Comparison of ENCODE assay signal across 1 cellular context in the genomic region with DNA sequence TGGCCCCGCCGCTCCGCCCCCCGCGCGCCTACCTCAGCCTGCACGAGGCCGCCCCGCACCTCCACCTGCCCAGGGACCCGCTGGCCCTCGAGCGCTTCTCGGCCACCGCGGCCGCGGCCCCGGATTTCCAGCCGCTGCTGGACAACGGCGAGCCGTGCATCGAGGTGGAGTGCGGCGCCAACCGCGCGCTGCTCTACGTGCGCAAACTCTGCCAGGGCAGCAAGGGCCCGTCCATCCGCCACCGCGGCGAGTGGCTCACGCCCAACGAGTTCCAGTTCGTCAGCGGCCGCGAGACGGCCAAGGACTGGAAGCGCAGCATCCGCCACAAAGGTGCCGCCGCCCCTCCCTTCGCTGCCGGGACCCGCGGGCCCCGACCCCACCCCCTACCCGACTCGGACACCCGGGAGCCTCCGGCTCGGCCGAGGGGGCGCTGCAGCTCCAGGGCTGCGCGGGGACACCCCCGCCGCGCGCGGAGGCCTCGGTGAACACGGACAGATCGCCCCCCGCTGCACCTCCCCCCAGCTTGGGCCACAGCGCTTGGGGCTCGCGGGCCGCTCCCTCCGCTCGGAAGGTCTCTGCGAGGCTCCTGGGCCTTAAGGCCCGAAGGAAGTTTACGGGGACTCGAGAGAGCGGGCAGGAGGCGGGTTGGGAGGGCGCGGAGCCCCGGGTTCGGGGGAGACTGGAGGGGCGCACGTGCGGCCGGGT.
TF ChIP-seq lines count a peak whose summit lies in the region.

No MANE protein-coding gene starts in this region.

TF ChIP-seq in K562, 482 proteins besides CTCF, POLR2A, EP300 and RAD21 (continued from another document and continues in another):
- TF ChIP-seq, protein P1, sequence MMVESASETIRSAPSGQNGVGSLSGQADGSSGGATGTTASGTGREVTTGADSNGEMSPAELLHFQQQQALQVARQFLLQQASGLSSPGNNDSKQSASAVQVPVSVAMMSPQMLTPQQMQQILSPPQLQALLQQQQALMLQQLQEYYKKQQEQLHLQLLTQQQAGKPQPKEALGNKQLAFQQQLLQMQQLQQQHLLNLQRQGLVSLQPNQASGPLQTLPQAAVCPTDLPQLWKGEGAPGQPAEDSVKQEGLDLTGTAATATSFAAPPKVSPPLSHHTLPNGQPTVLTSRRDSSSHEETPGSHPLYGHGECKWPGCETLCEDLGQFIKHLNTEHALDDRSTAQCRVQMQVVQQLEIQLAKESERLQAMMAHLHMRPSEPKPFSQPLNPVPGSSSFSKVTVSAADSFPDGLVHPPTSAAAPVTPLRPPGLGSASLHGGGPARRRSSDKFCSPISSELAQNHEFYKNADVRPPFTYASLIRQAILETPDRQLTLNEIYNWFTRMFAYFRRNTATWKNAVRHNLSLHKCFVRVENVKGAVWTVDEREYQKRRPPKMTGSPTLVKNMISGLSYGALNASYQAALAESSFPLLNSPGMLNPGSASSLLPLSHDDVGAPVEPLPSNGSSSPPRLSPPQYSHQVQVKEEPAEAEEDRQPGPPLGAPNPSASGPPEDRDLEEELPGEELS (CRISPR knock-in tag; IDR thresholded peaks at IDR 0.05; ENCODE audit: borderline replicate concordance): no peak
- TF ChIP-seq ZNF253 (CRISPR knock-in tag; conservative IDR thresholded peaks at IDR 0.05) (no peak), DDX20 (tag; IDR thresholded peaks at IDR 0.05; ENCODE audit: low read depth) (no peak), MAFK (IDR thresholded peaks at IDR 0.05; ENCODE audit: low read length) (no peak), RBM14 (IDR thresholded peaks at IDR 0.05; ENCODE audit: borderline replicate concordance, insufficient read depth, low read depth, low read length) (no peak), FOS (IDR thresholded peaks at IDR 0.05; ENCODE audit: extremely low read depth, insufficient read length) (no peak), EZH2 (IDR thresholded peaks at IDR 0.05; ENCODE audit: borderline replicate concordance, low read depth, low read length) (peak; percentile 91; the same call in 1 of the 2 replicates), CAMTA2 (CRISPR knock-in tag; conservative IDR thresholded peaks at IDR 0.05) (no peak), GTF2F1 (IDR thresholded peaks at IDR 0.05; ENCODE audit: low read depth, low read length) (no peak), MTA2 (IDR thresholded peaks at IDR 0.05; ENCODE audit: low read depth) (no peak), RBFOX2 (IDR thresholded peaks at IDR 0.05; ENCODE audit: low read depth, low read length) (peak; percentile 25; the same call in 1 of the 2 replicates), ZNF12 (CRISPR knock-in tag; IDR thresholded peaks at IDR 0.05) (no peak), RB1 (IDR thresholded peaks at IDR 0.05; ENCODE audit: low read depth) (0 out of 2 replicates have a peak, but pooled peaks have one; percentile 35), ZNF3 (CRISPR knock-in tag; IDR thresholded peaks at IDR 0.05) (no peak), MYC (IDR thresholded peaks at IDR 0.05; ENCODE audit: low read depth, low read length) (0 out of 2 replicates have a peak, but pooled peaks have one; percentile 17), MYC (CRISPR knock-in tag; IDR thresholded peaks at IDR 0.05; ENCODE audit: borderline replicate concordance, low read depth) (no peak), NRF1 (conservative IDR thresholded peaks at IDR 0.05 in 1 of 2, IDR thresholded peaks at IDR 0.05 in 1 of 2) (peak; percentile 44 to 51; a peak in 2 of 4 replicates), ERF (CRISPR knock-in tag; IDR thresholded peaks at IDR 0.05) (no peak), MYBL2 (IDR thresholded peaks at IDR 0.05; ENCODE audit: low read depth) (no peak), MYBL2 (CRISPR knock-in tag; IDR thresholded peaks at IDR 0.05; ENCODE audit: borderline replicate concordance) (no peak), JUND (IDR thresholded peaks at IDR 0.05; ENCODE audit: borderline replicate concordance, low read depth, low read length) (no peak), JUND (tag; IDR thresholded peaks at IDR 0.05; ENCODE audit: borderline replicate concordance, low read depth, low read length) (no peak), GATA2 (CRISPR knock-in tag; IDR thresholded peaks at IDR 0.05) (no peak), NONO (IDR thresholded peaks at IDR 0.05; ENCODE audit: low read depth in 2 of 2, low read length in 1 of 2) (no peak), CCNT2 (IDR thresholded peaks at IDR 0.05; ENCODE audit: borderline replicate concordance, extremely low read depth, insufficient read length, low read depth, low read length) (peak; percentile 21), MAFG (tag; conservative IDR thresholded peaks at IDR 0.05) (no peak), KLF13 (tag; IDR thresholded peaks at IDR 0.05; ENCODE audit: borderline replicate concordance, low read depth) (no peak), ARID1B (IDR thresholded peaks at IDR 0.05) (no peak), BDP1 (IDR thresholded peaks at IDR 0.05; ENCODE audit: insufficient read depth, insufficient read length) (no peak), DIDO1 (tag; IDR thresholded peaks at IDR 0.05; ENCODE audit: low read depth) (no peak), ZNF76 (CRISPR knock-in tag; IDR thresholded peaks at IDR 0.05; ENCODE audit: borderline replicate concordance) (no peak), YY1 (IDR thresholded peaks at IDR 0.05; ENCODE audit: borderline replicate concordance in 1 of 3, control insufficient read depth in 1 of 3, extremely low read depth in 1 of 3, insufficient read depth in 3 of 3, insufficient read length in 1 of 3, insufficient replicate concordance in 2 of 3, low read depth in 1 of 3, low read length in 2 of 3) (peak in 1 of 3 experiments; percentile 17), HMG20A (CRISPR knock-in tag; conservative IDR thresholded peaks at IDR 0.05) (no peak), ZNF41 (CRISPR knock-in tag; conservative IDR thresholded peaks at IDR 0.05) (no peak), HNRNPUL1 (IDR thresholded peaks at IDR 0.05; ENCODE audit: low read length) (no peak)
- TF ChIP-seq, protein P2, sequence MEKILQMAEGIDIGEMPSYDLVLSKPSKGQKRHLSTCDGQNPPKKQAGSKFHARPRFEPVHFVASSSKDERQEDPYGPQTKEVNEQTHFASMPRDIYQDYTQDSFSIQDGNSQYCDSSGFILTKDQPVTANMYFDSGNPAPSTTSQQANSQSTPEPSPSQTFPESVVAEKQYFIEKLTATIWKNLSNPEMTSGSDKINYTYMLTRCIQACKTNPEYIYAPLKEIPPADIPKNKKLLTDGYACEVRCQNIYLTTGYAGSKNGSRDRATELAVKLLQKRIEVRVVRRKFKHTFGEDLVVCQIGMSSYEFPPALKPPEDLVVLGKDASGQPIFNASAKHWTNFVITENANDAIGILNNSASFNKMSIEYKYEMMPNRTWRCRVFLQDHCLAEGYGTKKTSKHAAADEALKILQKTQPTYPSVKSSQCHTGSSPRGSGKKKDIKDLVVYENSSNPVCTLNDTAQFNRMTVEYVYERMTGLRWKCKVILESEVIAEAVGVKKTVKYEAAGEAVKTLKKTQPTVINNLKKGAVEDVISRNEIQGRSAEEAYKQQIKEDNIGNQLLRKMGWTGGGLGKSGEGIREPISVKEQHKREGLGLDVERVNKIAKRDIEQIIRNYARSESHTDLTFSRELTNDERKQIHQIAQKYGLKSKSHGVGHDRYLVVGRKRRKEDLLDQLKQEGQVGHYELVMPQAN (IDR thresholded peaks at IDR 0.05; ENCODE audit: borderline replicate concordance): no peak
- TF ChIP-seq, protein P3, sequence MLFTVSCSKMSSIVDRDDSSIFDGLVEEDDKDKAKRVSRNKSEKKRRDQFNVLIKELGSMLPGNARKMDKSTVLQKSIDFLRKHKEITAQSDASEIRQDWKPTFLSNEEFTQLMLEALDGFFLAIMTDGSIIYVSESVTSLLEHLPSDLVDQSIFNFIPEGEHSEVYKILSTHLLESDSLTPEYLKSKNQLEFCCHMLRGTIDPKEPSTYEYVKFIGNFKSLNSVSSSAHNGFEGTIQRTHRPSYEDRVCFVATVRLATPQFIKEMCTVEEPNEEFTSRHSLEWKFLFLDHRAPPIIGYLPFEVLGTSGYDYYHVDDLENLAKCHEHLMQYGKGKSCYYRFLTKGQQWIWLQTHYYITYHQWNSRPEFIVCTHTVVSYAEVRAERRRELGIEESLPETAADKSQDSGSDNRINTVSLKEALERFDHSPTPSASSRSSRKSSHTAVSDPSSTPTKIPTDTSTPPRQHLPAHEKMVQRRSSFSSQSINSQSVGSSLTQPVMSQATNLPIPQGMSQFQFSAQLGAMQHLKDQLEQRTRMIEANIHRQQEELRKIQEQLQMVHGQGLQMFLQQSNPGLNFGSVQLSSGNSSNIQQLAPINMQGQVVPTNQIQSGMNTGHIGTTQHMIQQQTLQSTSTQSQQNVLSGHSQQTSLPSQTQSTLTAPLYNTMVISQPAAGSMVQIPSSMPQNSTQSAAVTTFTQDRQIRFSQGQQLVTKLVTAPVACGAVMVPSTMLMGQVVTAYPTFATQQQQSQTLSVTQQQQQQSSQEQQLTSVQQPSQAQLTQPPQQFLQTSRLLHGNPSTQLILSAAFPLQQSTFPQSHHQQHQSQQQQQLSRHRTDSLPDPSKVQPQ (CRISPR knock-in tag; IDR thresholded peaks at IDR 0.05; ENCODE audit: borderline replicate concordance): no peak
- TF ChIP-seq, protein P4, sequence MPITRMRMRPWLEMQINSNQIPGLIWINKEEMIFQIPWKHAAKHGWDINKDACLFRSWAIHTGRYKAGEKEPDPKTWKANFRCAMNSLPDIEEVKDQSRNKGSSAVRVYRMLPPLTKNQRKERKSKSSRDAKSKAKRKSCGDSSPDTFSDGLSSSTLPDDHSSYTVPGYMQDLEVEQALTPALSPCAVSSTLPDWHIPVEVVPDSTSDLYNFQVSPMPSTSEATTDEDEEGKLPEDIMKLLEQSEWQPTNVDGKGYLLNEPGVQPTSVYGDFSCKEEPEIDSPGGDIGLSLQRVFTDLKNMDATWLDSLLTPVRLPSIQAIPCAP (CRISPR knock-in tag; IDR thresholded peaks at IDR 0.05; ENCODE audit: borderline replicate concordance): no peak
- TF ChIP-seq, protein P5, sequence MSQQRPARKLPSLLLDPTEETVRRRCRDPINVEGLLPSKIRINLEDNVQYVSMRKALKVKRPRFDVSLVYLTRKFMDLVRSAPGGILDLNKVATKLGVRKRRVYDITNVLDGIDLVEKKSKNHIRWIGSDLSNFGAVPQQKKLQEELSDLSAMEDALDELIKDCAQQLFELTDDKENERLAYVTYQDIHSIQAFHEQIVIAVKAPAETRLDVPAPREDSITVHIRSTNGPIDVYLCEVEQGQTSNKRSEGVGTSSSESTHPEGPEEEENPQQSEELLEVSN (IDR thresholded peaks at IDR 0.05; ENCODE audit: borderline replicate concordance in 1 of 2, extremely low read depth in 1 of 2, insufficient read depth in 1 of 2, insufficient read length in 1 of 2, low read depth in 1 of 2, low read length in 1 of 2, poor library complexity in 1 of 2, severe bottlenecking in 1 of 2): peak in 1 of 2 experiments; percentile 68
- TF ChIP-seq, protein P6, sequence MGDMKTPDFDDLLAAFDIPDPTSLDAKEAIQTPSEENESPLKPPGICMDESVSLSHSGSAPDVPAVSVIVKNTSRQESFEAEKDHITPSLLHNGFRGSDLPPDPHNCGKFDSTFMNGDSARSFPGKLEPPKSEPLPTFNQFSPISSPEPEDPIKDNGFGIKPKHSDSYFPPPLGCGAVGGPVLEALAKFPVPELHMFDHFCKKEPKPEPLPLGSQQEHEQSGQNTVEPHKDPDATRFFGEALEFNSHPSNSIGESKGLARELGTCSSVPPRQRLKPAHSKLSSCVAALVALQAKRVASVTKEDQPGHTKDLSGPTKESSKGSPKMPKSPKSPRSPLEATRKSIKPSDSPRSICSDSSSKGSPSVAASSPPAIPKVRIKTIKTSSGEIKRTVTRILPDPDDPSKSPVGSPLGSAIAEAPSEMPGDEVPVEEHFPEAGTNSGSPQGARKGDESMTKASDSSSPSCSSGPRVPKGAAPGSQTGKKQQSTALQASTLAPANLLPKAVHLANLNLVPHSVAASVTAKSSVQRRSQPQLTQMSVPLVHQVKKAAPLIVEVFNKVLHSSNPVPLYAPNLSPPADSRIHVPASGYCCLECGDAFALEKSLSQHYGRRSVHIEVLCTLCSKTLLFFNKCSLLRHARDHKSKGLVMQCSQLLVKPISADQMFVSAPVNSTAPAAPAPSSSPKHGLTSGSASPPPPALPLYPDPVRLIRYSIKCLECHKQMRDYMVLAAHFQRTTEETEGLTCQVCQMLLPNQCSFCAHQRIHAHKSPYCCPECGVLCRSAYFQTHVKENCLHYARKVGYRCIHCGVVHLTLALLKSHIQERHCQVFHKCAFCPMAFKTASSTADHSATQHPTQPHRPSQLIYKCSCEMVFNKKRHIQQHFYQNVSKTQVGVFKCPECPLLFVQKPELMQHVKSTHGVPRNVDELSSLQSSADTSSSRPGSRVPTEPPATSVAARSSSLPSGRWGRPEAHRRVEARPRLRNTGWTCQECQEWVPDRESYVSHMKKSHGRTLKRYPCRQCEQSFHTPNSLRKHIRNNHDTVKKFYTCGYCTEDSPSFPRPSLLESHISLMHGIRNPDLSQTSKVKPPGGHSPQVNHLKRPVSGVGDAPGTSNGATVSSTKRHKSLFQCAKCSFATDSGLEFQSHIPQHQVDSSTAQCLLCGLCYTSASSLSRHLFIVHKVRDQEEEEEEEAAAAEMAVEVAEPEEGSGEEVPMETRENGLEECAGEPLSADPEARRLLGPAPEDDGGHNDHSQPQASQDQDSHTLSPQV (IDR thresholded peaks at IDR 0.05): no peak
- TF ChIP-seq, protein P7, sequence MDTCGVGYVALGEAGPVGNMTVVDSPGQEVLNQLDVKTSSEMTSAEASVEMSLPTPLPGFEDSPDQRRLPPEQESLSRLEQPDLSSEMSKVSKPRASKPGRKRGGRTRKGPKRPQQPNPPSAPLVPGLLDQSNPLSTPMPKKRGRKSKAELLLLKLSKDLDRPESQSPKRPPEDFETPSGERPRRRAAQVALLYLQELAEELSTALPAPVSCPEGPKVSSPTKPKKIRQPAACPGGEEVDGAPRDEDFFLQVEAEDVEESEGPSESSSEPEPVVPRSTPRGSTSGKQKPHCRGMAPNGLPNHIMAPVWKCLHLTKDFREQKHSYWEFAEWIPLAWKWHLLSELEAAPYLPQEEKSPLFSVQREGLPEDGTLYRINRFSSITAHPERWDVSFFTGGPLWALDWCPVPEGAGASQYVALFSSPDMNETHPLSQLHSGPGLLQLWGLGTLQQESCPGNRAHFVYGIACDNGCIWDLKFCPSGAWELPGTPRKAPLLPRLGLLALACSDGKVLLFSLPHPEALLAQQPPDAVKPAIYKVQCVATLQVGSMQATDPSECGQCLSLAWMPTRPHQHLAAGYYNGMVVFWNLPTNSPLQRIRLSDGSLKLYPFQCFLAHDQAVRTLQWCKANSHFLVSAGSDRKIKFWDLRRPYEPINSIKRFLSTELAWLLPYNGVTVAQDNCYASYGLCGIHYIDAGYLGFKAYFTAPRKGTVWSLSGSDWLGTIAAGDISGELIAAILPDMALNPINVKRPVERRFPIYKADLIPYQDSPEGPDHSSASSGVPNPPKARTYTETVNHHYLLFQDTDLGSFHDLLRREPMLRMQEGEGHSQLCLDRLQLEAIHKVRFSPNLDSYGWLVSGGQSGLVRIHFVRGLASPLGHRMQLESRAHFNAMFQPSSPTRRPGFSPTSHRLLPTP (IDR thresholded peaks at IDR 0.05; ENCODE audit: borderline replicate concordance, extremely low read depth, insufficient read length): no peak
- TF ChIP-seq, protein P8, sequence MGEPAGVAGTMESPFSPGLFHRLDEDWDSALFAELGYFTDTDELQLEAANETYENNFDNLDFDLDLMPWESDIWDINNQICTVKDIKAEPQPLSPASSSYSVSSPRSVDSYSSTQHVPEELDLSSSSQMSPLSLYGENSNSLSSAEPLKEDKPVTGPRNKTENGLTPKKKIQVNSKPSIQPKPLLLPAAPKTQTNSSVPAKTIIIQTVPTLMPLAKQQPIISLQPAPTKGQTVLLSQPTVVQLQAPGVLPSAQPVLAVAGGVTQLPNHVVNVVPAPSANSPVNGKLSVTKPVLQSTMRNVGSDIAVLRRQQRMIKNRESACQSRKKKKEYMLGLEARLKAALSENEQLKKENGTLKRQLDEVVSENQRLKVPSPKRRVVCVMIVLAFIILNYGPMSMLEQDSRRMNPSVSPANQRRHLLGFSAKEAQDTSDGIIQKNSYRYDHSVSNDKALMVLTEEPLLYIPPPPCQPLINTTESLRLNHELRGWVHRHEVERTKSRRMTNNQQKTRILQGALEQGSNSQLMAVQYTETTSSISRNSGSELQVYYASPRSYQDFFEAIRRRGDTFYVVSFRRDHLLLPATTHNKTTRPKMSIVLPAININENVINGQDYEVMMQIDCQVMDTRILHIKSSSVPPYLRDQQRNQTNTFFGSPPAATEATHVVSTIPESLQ (CRISPR knock-in tag; IDR thresholded peaks at IDR 0.05): no peak
